ENCODE assay signal across 8 cellular contexts in genomic region chr9:4299006-4299795, GRCh38. TPM values are rescaled to one million over a fixed set of nuclear protein-coding genes. Genes with fewer than 3 reads are reported as not detected.
DNase-seq lines count a peak whose midpoint lies in the region; ATAC-seq and TF ChIP-seq lines count a peak whose summit lies in the region.

No MANE protein-coding gene starts in this region.

- H3K36me3 ChIP-seq in RWPE2 (ENCODE audit: low read depth) (no peaks in the 10 kb centered on the region), mammary epithelial cell (ENCODE audit: insufficient read depth, low read length) (no peaks in the 10 kb centered on the region)

- in situ Hi-C loops in mammary epithelial cell (cut with MboI; ENCODE audit: low sequenced_read_pairs in 2 of 2): no loop called here

- TF ChIP-seq CTCF in RWPE2 (IDR thresholded peaks at IDR 0.05; ENCODE audit: poor library complexity, severe bottlenecking): no peak
- no peak for TF ChIP-seq CTCF in mammary epithelial cell (conservative IDR thresholded peaks at IDR 0.05 in 1 of 2, IDR thresholded peaks at IDR 0.05 in 1 of 2; ENCODE audit: extremely low read depth in 1 of 2, insufficient read depth in 1 of 2, low read depth in 1 of 2, low read length in 2 of 2)

- H3K4me1 ChIP-seq in RWPE2 (ENCODE audit: insufficient read depth, poor library complexity, severe bottlenecking): peaks cover 28% of the 10 kb centered on the region
- peaks cover 55% of the 10 kb centered on the region for H3K4me1 ChIP-seq in mammary epithelial cell (ENCODE audit: insufficient read depth, low read length)

- H3K9me3 ChIP-seq in RWPE2 (ENCODE audit: severe bottlenecking): no peaks in the 10 kb centered on the region
- H3K9me3 ChIP-seq in mammary epithelial cell (replicated peaks; ENCODE audit: insufficient read depth, low read length): no peaks in the 10 kb centered on the region

- H3K79me2 ChIP-seq in mammary epithelial cell (ENCODE audit: insufficient read depth, low read length): no peaks in the 10 kb centered on the region

- dilution Hi-C loops in mammary epithelial cell (cut with HindIII; ENCODE audit: low sequenced_read_pairs): no loop called here

- ATAC-seq in GM18907 (IDR thresholded peaks at IDR 0.05; ENCODE audit: unreplicated experiment) (peak; percentile 19), RWPE2 (ENCODE audit: low read depth) (no peak), HG03095 (IDR thresholded peaks at IDR 0.05; ENCODE audit: unreplicated experiment) (no peak)

- H3K27me3 ChIP-seq in RWPE2 (ENCODE audit: insufficient read depth, poor library complexity, severe bottlenecking) (no peaks in the 10 kb centered on the region), mammary epithelial cell (ENCODE audit: insufficient read depth, low read length) (no peaks in the 10 kb centered on the region)

- CTCF ChIA-PET in mammary epithelial cell (lab: Charles Lee; ENCODE audit: low non-redundant PET): no interaction called here

- no peaks in the 10 kb centered on the region for H4K20me1 ChIP-seq in mammary epithelial cell (ENCODE audit: insufficient read depth, low read length)

- H3K9ac ChIP-seq in mammary epithelial cell (ENCODE audit: insufficient read depth, low read length): peak overlapping the region; percentile 27

- H3K4me3 ChIP-seq in RWPE2 (ENCODE audit: severe bottlenecking) (peak overlapping the region; percentile 69), mammary epithelial cell (replicated peaks in 1 of 3; ENCODE audit: insufficient read depth in 1 of 3, low read depth in 2 of 3, low read length in 3 of 3) (peak overlapping the region; percentile 43 to 62 (median 57))

- no TSS peak for BruUV-seq in mammary epithelial cell (replicated peaks; lab: Mats Ljungman, UMichigan)

- peak overlapping the region; percentile 88 for H3K4me2 ChIP-seq in mammary epithelial cell (ENCODE audit: insufficient read depth, low read depth, low read length)

- WGBS in mammary epithelial cell (ENCODE audit: low coverage, missing lambda C conversion rate): 6% methylated on average over 41 of the region's 60 CpGs

- DNase-seq in RWPE2 (ENCODE audit: low spot score) (no peak), mammary epithelial cell (peak; percentile 61), kidney glomerular epithelial cell (lab: John Stamatoyannopoulos, UW) (peak; percentile 55), SK-N-DZ (ENCODE audit: low spot score) (no peak)
- peak; percentile 50 for DNase-seq in stimulated activated CD4-positive, alpha-beta T cell treated with anti-CD3 and anti-CD28 coated beads, Interleukin-15, amount 100 ng/mL, for 24 hours
- DNase-seq in effector CD4-positive, alpha-beta T cell: no peak

- peak overlapping the region; percentile 91 for H2AFZ ChIP-seq in mammary epithelial cell (ENCODE audit: low read depth, low read length)

- intact Hi-C loops in mammary epithelial cell (cut with micrococcal nuclease): loop anchor here (5.0 kb wide), 2 partner anchors 62 to 162 kb away; no protein-coding TSS in a partner anchor

- H3K27ac ChIP-seq in RWPE2 (ENCODE audit: poor library complexity, severe bottlenecking): no peak overlapping the region
- no peak overlapping the region for H3K27ac ChIP-seq in mammary epithelial cell (ENCODE audit: insufficient read depth, low read depth, low read length)

RNA-seq across cellular contexts. Expression of gene GLIS3, which starts 0.7 kb away (rescaled TPM):
- 1 to 10 TPM; 1.2 to 9.8 TPM for total RNA-seq in mammary epithelial cell
- 0.15 TPM for polyA plus RNA-seq in mammary epithelial cell
- 5.2 TPM for polyA minus RNA-seq in mammary epithelial cell
- polyA plus RNA-seq in SK-N-DZ (2014; cell fraction: cytosol; rRNA removed): not detected in 2 replicates
- not detected in 2 replicates for polyA plus RNA-seq in SK-N-DZ (2014; cell fraction: nucleus; rRNA removed)

Comparison
In these comparisons a context has a peak if more than half of its experiments do, and no peak if none do; other contexts are left out.
1. DNase-seq: peak in mammary epithelial cell (single experiment), kidney glomerular epithelial cell (single experiment) and stimulated activated CD4-positive, alpha-beta T cell treated with anti-CD3 and anti-CD28 coated beads, Interleukin-15, amount 100 ng/mL, for 24 hours (single experiment); none in RWPE2 (single experiment), SK-N-DZ (single experiment) and effector CD4-positive, alpha-beta T cell (single experiment).